29 cellular contexts compared by ENCODE assay signal in genomic region chr1:42436794-42437458, GRCh38. TPM values are rescaled to one million over a fixed set of nuclear protein-coding genes. Genes with fewer than 3 reads are reported as not detected.
DNase-seq lines count a peak whose midpoint lies in the region; ATAC-seq, FAIRE-seq and TF ChIP-seq lines count a peak whose summit lies in the region.
"Had no signal": no experiment of that assay in that cellular context is flagged by ENCODE, and none has a peak within 500 bp of the region (broad histone marks: within the 10 kb centered on the region; RNA-seq: fewer than 3 reads in every experiment).

No MANE protein-coding gene starts in this region.

- H3K9ac ChIP-seq in K562 (ENCODE audit: insufficient read depth in 1 of 2, low read depth in 2 of 2, low read length in 2 of 2) (no peak overlapping the region), HepG2 (ENCODE audit: insufficient read depth, low read depth, low read length) (no peak overlapping the region)

- TF ChIP-seq CTCF in K562 (IDR thresholded peaks at IDR 0.05 in 2 of 3, conservative IDR thresholded peaks at IDR 0.05 in 1 of 3; ENCODE audit: insufficient read depth in 2 of 3, low read depth in 1 of 3, low read length in 3 of 3) = no peak
- TF ChIP-seq CTCF in HepG2 (CRISPR knock-in tag; IDR thresholded peaks at IDR 0.05) = no peak
- no peak for TF ChIP-seq CTCF in suprapubic skin (IDR thresholded peaks at IDR 0.05)

- H4K20me1 ChIP-seq in K562 (replicated peaks; ENCODE audit: control insufficient read depth, insufficient read depth, low read length) (no peaks in the 10 kb centered on the region), HepG2 (ENCODE audit: insufficient read depth, low read length) (no peaks in the 10 kb centered on the region)

- H2AFZ ChIP-seq in K562 (ENCODE audit: low read depth, low read length) = no peak overlapping the region
- H2AFZ ChIP-seq in HepG2 (ENCODE audit: low read length) = no peak overlapping the region

- BruUV-seq in K562 (replicated peaks; lab: Mats Ljungman, UMichigan) (TSS peak; percentile 56), HepG2 (replicated peaks; lab: Mats Ljungman, UMichigan) (no TSS peak)

- CTCF ChIA-PET in K562 (lab: Yijun Ruan, JAX; ENCODE audit: low intra/inter-chr PET ratio) = no interaction called here
- CTCF ChIA-PET in HepG2 (lab: Yijun Ruan, JAX; ENCODE audit: low intra/inter-chr PET ratio, low total read pairs) = no interaction called here

- FAIRE-seq in K562 (lab: Jason Lieb, UNC) (no peak), HepG2 (lab: Jason Lieb, UNC) (no peak)
- FAIRE-seq: keratinocyte, TTC549 had no signal

- TF ChIP-seq POLR2A in K562 (conservative IDR thresholded peaks at IDR 0.05) (no peak), HepG2 (IDR thresholded peaks at IDR 0.05; ENCODE audit: insufficient read depth in 1 of 2, low read depth in 2 of 2, low read length in 2 of 2) (no peak), suprapubic skin (IDR thresholded peaks at IDR 0.05) (no peak)

- no peak for ATAC-seq in K562
- ATAC-seq in HepG2 = no peak
- ATAC-seq in GM19463 (IDR thresholded peaks at IDR 0.05; ENCODE audit: unreplicated experiment) = no peak
- ATAC-seq: activated T-cell treated with anti-CD3 and anti-CD28 coated beads, Interleukin-2, amount 50 U/mL, for 72 hours; foreskin keratinocyte; heart right ventricle; natural killer cell treated with Interleukin-12 subunit alpha and Interleukin-12 subunit beta and Interleukin-15 and Interleukin-18, amount 100 ng/mL, for 72 hours; stimulated activated memory B cell treated with anti-CD40 and anti-IgM and Interleukin-4, amounts not matched to agents 10 μg/mL and 1 μg/mL and 100 μg/mL, for 72 hours had no signal

- H3K79me2 ChIP-seq in K562 (ENCODE audit: control insufficient read depth, insufficient read depth, low read length) (no peaks in the 10 kb centered on the region), HepG2 (ENCODE audit: insufficient read depth, low read length) (no peaks in the 10 kb centered on the region)

- H3K27ac ChIP-seq in K562 (ENCODE audit: extremely low read depth, low read depth, low read length) = no peak overlapping the region
- no peak overlapping the region for H3K27ac ChIP-seq in HepG2 (ENCODE audit: extremely low read length, insufficient read depth, low read length)
- H3K27ac ChIP-seq in suprapubic skin = no peak overlapping the region
- no peak overlapping the region for H3K27ac ChIP-seq in caudate nucleus (ENCODE audit: low read depth, low read length)
- H3K27ac ChIP-seq: esophagus squamous epithelium, foreskin keratinocyte, heart right ventricle had no signal

- WGBS in K562 (ENCODE audit: insufficient coverage, low coverage, missing lambda C conversion rate) = 1% methylated on average over 4 of the region's 4 CpGs
- 60% methylated on average over 4 of the region's 4 CpGs for WGBS in HepG2 (ENCODE audit: low lambda C conversion rate)
- WGBS in suprapubic skin = 76% methylated on average over 4 of the region's 4 CpGs

- in situ Hi-C loops in KBM-7 (cut with MboI; ENCODE audit: low pct_unique_long_range_greater_than_20kb, low sequenced_read_pairs) (no loop called here), K562 (cut with MboI) (no loop called here), HepG2 (cut with HindIII; ENCODE audit: extremely low pct_ligation_motif_present, low pct_unique_long_range_greater_than_20kb) (no loop called here)

- no peak for TF ChIP-seq RAD21 in K562 (CRISPR knock-in tag; conservative IDR thresholded peaks at IDR 0.05 in 1 of 2, IDR thresholded peaks at IDR 0.05 in 1 of 2)
- TF ChIP-seq RAD21 in HepG2 (CRISPR knock-in tag; IDR thresholded peaks at IDR 0.05) = no peak

- H3K4me1 ChIP-seq in K562 (replicated peaks in 1 of 2; ENCODE audit: control insufficient read depth in 2 of 2, insufficient read depth in 2 of 2, low read length in 2 of 2) (no peaks in the 10 kb centered on the region), HepG2 (ENCODE audit: insufficient read depth, low read length) (peaks cover 19% of the 10 kb centered on the region), suprapubic skin (no peaks in the 10 kb centered on the region)

- TF ChIP-seq EP300 in K562 (IDR thresholded peaks at IDR 0.05; ENCODE audit: low read length) = no peak
- TF ChIP-seq EP300 in HepG2 (IDR thresholded peaks at IDR 0.05; ENCODE audit: low read depth in 2 of 2, low read length in 2 of 2) = no peak
- TF ChIP-seq EP300 in HepG2 (CRISPR knock-in tag; IDR thresholded peaks at IDR 0.05; ENCODE audit: borderline replicate concordance) = no peak
- no peak for TF ChIP-seq EP300 in suprapubic skin (IDR thresholded peaks at IDR 0.05)

- DNase-seq in ELR (ENCODE audit: low read depth) (peak; percentile 37), KBM-7 (peak; percentile 47), K562 (ENCODE audit: extremely low read depth in 1 of 4, low spot score in 3 of 4) (no peak), HepG2 (ENCODE audit: low spot score) (no peak), suprapubic skin (ENCODE audit: low spot score in 2 of 2) (no peak), caudate nucleus (lab: John Stamatoyannopoulos, UW) (no peak)
- DNase-seq: activated CD4-positive, alpha-beta T cell treated with anti-CD3 and anti-CD28 coated beads, Interleukin-2, amount 50 U/mL, for 48 hours; activated CD4-positive, CD25-positive, alpha-beta regulatory T cell treated with anti-CD3 and anti-CD28 coated beads, Interleukin-2, amount 50 U/mL, for 72 hours; activated naive CD4-positive, alpha-beta T cell; activated T-cell treated with anti-CD3 and anti-CD28 coated beads, Interleukin-2, amount 50 U/mL, for 72 hours; C1 segment of cervical spinal cord; Caco-2; DMS53; esophagus squamous epithelium; foreskin keratinocyte; GF-D8; heart right ventricle; IMR-90; NCI-H1105 treated with DMSO at 0.1 percent for 48 hours; NCI-H1930; NCI-H526; substantia nigra had no signal

- intact Hi-C loops in K562 (cut with micrococcal nuclease) (no loop called here), HepG2 (cut with micrococcal nuclease; ENCODE audit: unreplicated experiment) (no loop called here)

- no peaks in the 10 kb centered on the region for H3K9me3 ChIP-seq in K562 (replicated peaks; ENCODE audit: control insufficient read depth, insufficient read depth, low read depth, low read length)
- no peaks in the 10 kb centered on the region for H3K9me3 ChIP-seq in HepG2 (ENCODE audit: low read length)
- H3K9me3 ChIP-seq in suprapubic skin = no peaks in the 10 kb centered on the region
- H3K9me3 ChIP-seq: Caco-2, esophagus squamous epithelium, heart right ventricle had no signal

- POLR2A ChIA-PET in K562 (lab: Yijun Ruan, JAX) = no interaction called here
- POLR2A ChIA-PET in HepG2 (lab: Yijun Ruan, JAX) = interaction anchor here (0.7 kb wide), 1 partner anchor 391 kb away, joined by 3 read pairs; no protein-coding TSS in a partner anchor

- H3K27me3 ChIP-seq in K562 (ENCODE audit: control insufficient read depth in 2 of 2, insufficient read depth in 2 of 2, low read length in 2 of 2) = peaks cover 28 to 45% of the 10 kb centered on the region in 2 experiments
- H3K27me3 ChIP-seq in HepG2 (ENCODE audit: control insufficient read depth in 1 of 2, insufficient read depth in 2 of 2, low read length in 2 of 2) = no peaks in the 10 kb centered on the region
- H3K27me3 ChIP-seq in suprapubic skin = no peaks in the 10 kb centered on the region
- H3K27me3 ChIP-seq: esophagus squamous epithelium, foreskin keratinocyte, heart right ventricle had no signal

- no peak overlapping the region for H3K4me2 ChIP-seq in K562 (ENCODE audit: insufficient read depth, low read length)
- no peak overlapping the region for H3K4me2 ChIP-seq in HepG2 (ENCODE audit: low read depth, low read length)

- H3K36me3 ChIP-seq in K562 (ENCODE audit: control insufficient read depth, insufficient read depth, low read length) (no peaks in the 10 kb centered on the region), HepG2 (replicated peaks in 1 of 2; ENCODE audit: control insufficient read depth in 1 of 2, insufficient read depth in 2 of 2, low read length in 2 of 2) (no peaks in the 10 kb centered on the region), suprapubic skin (no peaks in the 10 kb centered on the region)
- H3K36me3 ChIP-seq: esophagus squamous epithelium, heart right ventricle had no signal

- H3K4me3 ChIP-seq in K562 = no peak overlapping the region
- no peak overlapping the region for H3K4me3 ChIP-seq in HepG2 (replicated peaks in 1 of 3; ENCODE audit: insufficient read depth in 1 of 3, low read depth in 2 of 3, low read length in 3 of 3)
- no peak overlapping the region for H3K4me3 ChIP-seq in suprapubic skin
- H3K4me3 ChIP-seq: esophagus squamous epithelium, heart right ventricle had no signal

- H3K9me1 ChIP-seq in K562 (ENCODE audit: control insufficient read depth, insufficient read depth, low read length) = no peaks in the 10 kb centered on the region

RNA-seq across cellular contexts. Expression of gene ZMYND12, which starts 18.9 kb away (rescaled TPM):
- total RNA-seq in K562 (2011; cell fraction: chromatin; rRNA removed; ENCODE audit: low replicate concordance) = not detected in 2 replicates
- total RNA-seq in K562 (2011; cell fraction: nucleolus; rRNA removed) = not detected in 2 replicates
- total RNA-seq in K562 (2011; cell fraction: nucleoplasm; rRNA removed) = not detected in 2 replicates
- not detected in 2 replicates for total RNA-seq in K562 (2014; rRNA removed)
- total RNA-seq in K562 (2014; rRNA removed; fragmentation: Illumina TruSeq; extraction: Trizol) = not detected in 2 replicates
- not detected in 2 replicates for total RNA-seq in K562 (2015; rRNA removed; fragmentation: Illumina TruSeq; extraction: Trizol)
- total RNA-seq in K562 (2021) = not detected in 2 replicates
- not detected in 2 replicates for polyA plus RNA-seq in K562 (2011; rRNA removed)
- polyA plus RNA-seq in K562 (2011; cell fraction: cytosol; rRNA removed) = not detected in 2 replicates
- not detected in 2 replicates for polyA plus RNA-seq in K562 (2011; cell fraction: nucleus; rRNA removed)
- polyA plus RNA-seq in K562 (2012) = not detected in 2 replicates
- polyA plus RNA-seq in K562 (2014; fragmentation: Illumina TruSeq; extraction: Trizol) = not detected in 2 replicates
- not detected for polyA plus RNA-seq in K562 (2014; fragmentation: Nextera tagmentation; extraction: Ambion mirVana)
- polyA plus RNA-seq in K562 (2014; rRNA removed) = not detected in 2 replicates
- not detected in 2 replicates for polyA minus RNA-seq in K562 (2011; rRNA and poly(A)+ RNA removed)
- polyA minus RNA-seq in K562 (2011; cell fraction: cytosol; rRNA and poly(A)+ RNA removed) = not detected in 2 replicates
- not detected in 2 replicates for polyA minus RNA-seq in K562 (2011; cell fraction: nucleus; rRNA and poly(A)+ RNA removed)
- total RNA-seq in HepG2 (2016; rRNA removed; fragmentation: Illumina TruSeq; extraction: Trizol) = 0.13 TPM in 1 of 2 replicates, not detected in the other
- total RNA-seq in HepG2 (2016; cell fraction: cytosol; rRNA removed; fragmentation: Illumina TruSeq; extraction: Trizol; ENCODE audit: low read depth) = 0.18 and 0.51 TPM in 2 replicates
- 0.42 and 0.45 TPM in 2 replicates for total RNA-seq in HepG2 (2016; cell fraction: insoluble cytoplasmic fraction; rRNA removed; fragmentation: Illumina TruSeq; extraction: Trizol)
- 0.21 and 0.65 TPM in 2 replicates for total RNA-seq in HepG2 (2016; cell fraction: membrane; rRNA removed; fragmentation: Illumina TruSeq; extraction: Trizol)
- total RNA-seq in HepG2 (2016; cell fraction: nucleus; rRNA removed; fragmentation: Illumina TruSeq; extraction: Trizol) = not detected in 2 replicates
- 0.29 and 0.71 TPM in 2 replicates for polyA plus RNA-seq in HepG2 (2011; rRNA removed)
- polyA plus RNA-seq in HepG2 (2011; cell fraction: cytosol; rRNA removed) = 0.16 and 0.18 TPM in 2 replicates
- 0.23 TPM in 1 of 2 replicates, not detected in the other for polyA plus RNA-seq in HepG2 (2011; cell fraction: nucleus; rRNA removed)
- 0.15 and 0.20 TPM in 2 replicates for polyA plus RNA-seq in HepG2 (2012)
- polyA plus RNA-seq in HepG2 (2016; cell fraction: cytosol; fragmentation: Illumina TruSeq; extraction: Trizol; ENCODE audit: low read depth) = 0.19 TPM in 1 of 2 replicates, not detected in the other
- polyA plus RNA-seq in HepG2 (2016; cell fraction: insoluble cytoplasmic fraction; fragmentation: Illumina TruSeq; extraction: Trizol; ENCODE audit: low read depth) = 0.37 and 0.66 TPM in 2 replicates
- 0.17 and 0.34 TPM in 2 replicates for polyA plus RNA-seq in HepG2 (2016; cell fraction: membrane; fragmentation: Illumina TruSeq; extraction: Trizol; ENCODE audit: low read depth)
- 0.44 TPM in 1 of 2 replicates, not detected in the other for polyA plus RNA-seq in HepG2 (2016; cell fraction: nucleus; fragmentation: Illumina TruSeq; extraction: Trizol; ENCODE audit: insufficient read depth, low read depth)
- polyA minus RNA-seq in HepG2 (2011; rRNA and poly(A)+ RNA removed; ENCODE audit: low replicate concordance) = not detected in 2 replicates
- not detected in 2 replicates for polyA minus RNA-seq in HepG2 (2011; cell fraction: cytosol; rRNA and poly(A)+ RNA removed)
- 0.77 and 0.87 TPM in 2 replicates for polyA minus RNA-seq in HepG2 (2011; cell fraction: nucleus; rRNA and poly(A)+ RNA removed)
- 1 to 10 TPM in 1 of 4 donors, under 1 TPM in 3; 0.52 to 3.0 (median 0.76) TPM for total RNA-seq in suprapubic skin
- total RNA-seq: natural killer cell treated with Interleukin-12 subunit alpha and Interleukin-12 subunit beta and Interleukin-15 and Interleukin-18, amount 100 ng/mL, for 72 hours; T-helper 1 cell treated with Interleukin-12 subunit alpha and Interleukin-12 subunit beta and Interleukin-4 antibody, amounts not matched to agents 30 ng/mL and 1 ng/mL, for 36 hours had no signal

RNA-seq across cellular contexts. Expression of gene PPCS, which starts 19.4 kb away (rescaled TPM):
- 8.8 and 11.0 TPM in 2 replicates for total RNA-seq in K562 (2011; cell fraction: chromatin; rRNA removed; ENCODE audit: low replicate concordance)
- 7.2 and 12.2 TPM in 2 replicates for total RNA-seq in K562 (2011; cell fraction: nucleolus; rRNA removed)
- total RNA-seq in K562 (2011; cell fraction: nucleoplasm; rRNA removed) = 8.1 and 13.1 TPM in 2 replicates
- total RNA-seq in K562 (2014; rRNA removed) = 13.0 and 22.2 TPM in 2 replicates
- 16.6 and 19.7 TPM in 2 replicates for total RNA-seq in K562 (2014; rRNA removed; fragmentation: Illumina TruSeq; extraction: Trizol)
- total RNA-seq in K562 (2015; rRNA removed; fragmentation: Illumina TruSeq; extraction: Trizol) = 14.8 and 16.5 TPM in 2 replicates
- 13.9 and 15.0 TPM in 2 replicates for total RNA-seq in K562 (2021)
- polyA plus RNA-seq in K562 (2011; rRNA removed) = 4.7 and 7.9 TPM in 2 replicates
- polyA plus RNA-seq in K562 (2011; cell fraction: cytosol; rRNA removed) = 7.4 and 33.1 TPM in 2 replicates
- 6.3 and 10.0 TPM in 2 replicates for polyA plus RNA-seq in K562 (2011; cell fraction: nucleus; rRNA removed)
- polyA plus RNA-seq in K562 (2012) = 13.5 and 26.0 TPM in 2 replicates
- polyA plus RNA-seq in K562 (2014; fragmentation: Illumina TruSeq; extraction: Trizol) = 12.8 and 15.2 TPM in 2 replicates
- 10 to 100 TPM; 12.9 to 14.2 TPM for polyA plus RNA-seq in K562 (2014; fragmentation: Nextera tagmentation; extraction: Ambion mirVana)
- polyA plus RNA-seq in K562 (2014; rRNA removed) = 20.6 and 34.6 TPM in 2 replicates
- polyA minus RNA-seq in K562 (2011; rRNA and poly(A)+ RNA removed) = 2.7 and 3.6 TPM in 2 replicates
- polyA minus RNA-seq in K562 (2011; cell fraction: cytosol; rRNA and poly(A)+ RNA removed) = 3.6 and 4.9 TPM in 2 replicates
- polyA minus RNA-seq in K562 (2011; cell fraction: nucleus; rRNA and poly(A)+ RNA removed) = 5.0 and 6.1 TPM in 2 replicates
- total RNA-seq in HepG2 (2016; rRNA removed; fragmentation: Illumina TruSeq; extraction: Trizol) = 38.9 and 51.0 TPM in 2 replicates
- total RNA-seq in HepG2 (2016; cell fraction: cytosol; rRNA removed; fragmentation: Illumina TruSeq; extraction: Trizol; ENCODE audit: low read depth) = 12.3 and 12.7 TPM in 2 replicates
- total RNA-seq in HepG2 (2016; cell fraction: insoluble cytoplasmic fraction; rRNA removed; fragmentation: Illumina TruSeq; extraction: Trizol) = 38.3 and 49.7 TPM in 2 replicates
- total RNA-seq in HepG2 (2016; cell fraction: membrane; rRNA removed; fragmentation: Illumina TruSeq; extraction: Trizol) = 27.0 and 27.1 TPM in 2 replicates
- total RNA-seq in HepG2 (2016; cell fraction: nucleus; rRNA removed; fragmentation: Illumina TruSeq; extraction: Trizol) = 23.3 and 25.2 TPM in 2 replicates
- 13.4 and 14.5 TPM in 2 replicates for polyA plus RNA-seq in HepG2 (2011; rRNA removed)
- 17.1 and 38.8 TPM in 2 replicates for polyA plus RNA-seq in HepG2 (2011; cell fraction: cytosol; rRNA removed)
- polyA plus RNA-seq in HepG2 (2011; cell fraction: nucleus; rRNA removed) = 42.9 and 45.6 TPM in 2 replicates
- polyA plus RNA-seq in HepG2 (2012) = 20.9 and 33.5 TPM in 2 replicates
- 13.5 and 16.3 TPM in 2 replicates for polyA plus RNA-seq in HepG2 (2016; cell fraction: cytosol; fragmentation: Illumina TruSeq; extraction: Trizol; ENCODE audit: low read depth)
- polyA plus RNA-seq in HepG2 (2016; cell fraction: insoluble cytoplasmic fraction; fragmentation: Illumina TruSeq; extraction: Trizol; ENCODE audit: low read depth) = 52.5 and 57.6 TPM in 2 replicates
- polyA plus RNA-seq in HepG2 (2016; cell fraction: membrane; fragmentation: Illumina TruSeq; extraction: Trizol; ENCODE audit: low read depth) = 21.2 and 23.0 TPM in 2 replicates
- 34.2 and 34.7 TPM in 2 replicates for polyA plus RNA-seq in HepG2 (2016; cell fraction: nucleus; fragmentation: Illumina TruSeq; extraction: Trizol; ENCODE audit: insufficient read depth, low read depth)
- 18.4 and 22.8 TPM in 2 replicates for polyA minus RNA-seq in HepG2 (2011; rRNA and poly(A)+ RNA removed; ENCODE audit: low replicate concordance)
- 8.9 and 11.3 TPM in 2 replicates for polyA minus RNA-seq in HepG2 (2011; cell fraction: cytosol; rRNA and poly(A)+ RNA removed)
- polyA minus RNA-seq in HepG2 (2011; cell fraction: nucleus; rRNA and poly(A)+ RNA removed) = 17.1 and 19.1 TPM in 2 replicates
- 100 to 1,000 TPM in 1 of 4 donors, 10 to 100 TPM in 3; 50.1 to 115 (median 57.2) TPM for total RNA-seq in suprapubic skin

RNA-seq across cellular contexts. Expression of gene CCDC30, which starts 26.2 kb away (rescaled TPM):
- 0.23 and 1.9 TPM in 2 replicates for total RNA-seq in K562 (2011; cell fraction: chromatin; rRNA removed; ENCODE audit: low replicate concordance)
- 0.50 and 0.66 TPM in 2 replicates for total RNA-seq in K562 (2011; cell fraction: nucleolus; rRNA removed)
- total RNA-seq in K562 (2011; cell fraction: nucleoplasm; rRNA removed) = 0.92 and 1.9 TPM in 2 replicates
- 0.05 and 0.08 TPM in 2 replicates for total RNA-seq in K562 (2014; rRNA removed)
- total RNA-seq in K562 (2014; rRNA removed; fragmentation: Illumina TruSeq; extraction: Trizol) = 0.40 and 1.8 TPM in 2 replicates
- total RNA-seq in K562 (2015; rRNA removed; fragmentation: Illumina TruSeq; extraction: Trizol) = 0.36 and 0.41 TPM in 2 replicates
- total RNA-seq in K562 (2021) = 0.76 and 0.91 TPM in 2 replicates
- polyA plus RNA-seq in K562 (2011; rRNA removed) = 0.17 and 0.19 TPM in 2 replicates
- not detected in 2 replicates for polyA plus RNA-seq in K562 (2011; cell fraction: cytosol; rRNA removed)
- polyA plus RNA-seq in K562 (2011; cell fraction: nucleus; rRNA removed) = 0.21 and 0.33 TPM in 2 replicates
- polyA plus RNA-seq in K562 (2012) = 0.56 and 0.60 TPM in 2 replicates
- polyA plus RNA-seq in K562 (2014; fragmentation: Illumina TruSeq; extraction: Trizol) = 0.15 and 0.16 TPM in 2 replicates
- under 1 TPM; 0.24 to 0.44 TPM for polyA plus RNA-seq in K562 (2014; fragmentation: Nextera tagmentation; extraction: Ambion mirVana)
- 0.12 and 0.23 TPM in 2 replicates for polyA plus RNA-seq in K562 (2014; rRNA removed)
- 0.09 and 0.32 TPM in 2 replicates for polyA minus RNA-seq in K562 (2011; rRNA and poly(A)+ RNA removed)
- not detected in 2 replicates for polyA minus RNA-seq in K562 (2011; cell fraction: cytosol; rRNA and poly(A)+ RNA removed)
- 0.67 and 1.4 TPM in 2 replicates for polyA minus RNA-seq in K562 (2011; cell fraction: nucleus; rRNA and poly(A)+ RNA removed)
- total RNA-seq in HepG2 (2016; rRNA removed; fragmentation: Illumina TruSeq; extraction: Trizol) = 0.77 and 1.2 TPM in 2 replicates
- total RNA-seq in HepG2 (2016; cell fraction: cytosol; rRNA removed; fragmentation: Illumina TruSeq; extraction: Trizol; ENCODE audit: low read depth) = 0.26 and 0.91 TPM in 2 replicates
- 0.56 and 0.84 TPM in 2 replicates for total RNA-seq in HepG2 (2016; cell fraction: insoluble cytoplasmic fraction; rRNA removed; fragmentation: Illumina TruSeq; extraction: Trizol)
- 0.48 and 0.74 TPM in 2 replicates for total RNA-seq in HepG2 (2016; cell fraction: membrane; rRNA removed; fragmentation: Illumina TruSeq; extraction: Trizol)
- total RNA-seq in HepG2 (2016; cell fraction: nucleus; rRNA removed; fragmentation: Illumina TruSeq; extraction: Trizol) = 1.5 and 2.3 TPM in 2 replicates
- polyA plus RNA-seq in HepG2 (2011; rRNA removed) = 0.25 and 0.29 TPM in 2 replicates
- polyA plus RNA-seq in HepG2 (2011; cell fraction: cytosol; rRNA removed) = 0.17 and 0.37 TPM in 2 replicates
- polyA plus RNA-seq in HepG2 (2011; cell fraction: nucleus; rRNA removed) = 0.76 and 1.2 TPM in 2 replicates
- 0.66 and 1.2 TPM in 2 replicates for polyA plus RNA-seq in HepG2 (2012)
- polyA plus RNA-seq in HepG2 (2016; cell fraction: cytosol; fragmentation: Illumina TruSeq; extraction: Trizol; ENCODE audit: low read depth) = 0.37 and 1.2 TPM in 2 replicates
- polyA plus RNA-seq in HepG2 (2016; cell fraction: insoluble cytoplasmic fraction; fragmentation: Illumina TruSeq; extraction: Trizol; ENCODE audit: low read depth) = 0.90 and 1.1 TPM in 2 replicates
- polyA plus RNA-seq in HepG2 (2016; cell fraction: membrane; fragmentation: Illumina TruSeq; extraction: Trizol; ENCODE audit: low read depth) = 0.55 and 1.2 TPM in 2 replicates
- polyA plus RNA-seq in HepG2 (2016; cell fraction: nucleus; fragmentation: Illumina TruSeq; extraction: Trizol; ENCODE audit: insufficient read depth, low read depth) = 4.6 and 5.3 TPM in 2 replicates
- polyA minus RNA-seq in HepG2 (2011; rRNA and poly(A)+ RNA removed; ENCODE audit: low replicate concordance) = 0.50 and 1.3 TPM in 2 replicates
- 0.89 TPM in 1 of 2 replicates, not detected in the other for polyA minus RNA-seq in HepG2 (2011; cell fraction: cytosol; rRNA and poly(A)+ RNA removed)
- 3.7 and 5.3 TPM in 2 replicates for polyA minus RNA-seq in HepG2 (2011; cell fraction: nucleus; rRNA and poly(A)+ RNA removed)
- total RNA-seq in suprapubic skin = 1 to 10 TPM in 3 of 4 donors, under 1 TPM in 1; 0.64 to 5.0 (median 2.0) TPM

RNA-seq across cellular contexts. Expression of gene RIMKLA, which starts 56.3 kb away (rescaled TPM):
- total RNA-seq in K562 (2011; cell fraction: chromatin; rRNA removed; ENCODE audit: low replicate concordance) = not detected in 2 replicates
- not detected in 2 replicates for total RNA-seq in K562 (2011; cell fraction: nucleolus; rRNA removed)
- not detected in 2 replicates for total RNA-seq in K562 (2011; cell fraction: nucleoplasm; rRNA removed)
- total RNA-seq in K562 (2014; rRNA removed) (under 0.01 TPM in 1 of 2 replicates, not detected in the other), K562 (2014; rRNA removed; fragmentation: Illumina TruSeq; extraction: Trizol) (not detected in 2 replicates), K562 (2015; rRNA removed; fragmentation: Illumina TruSeq; extraction: Trizol) (not detected in 2 replicates), K562 (2021) (0.02 TPM in 2 replicates), HepG2 (2016; rRNA removed; fragmentation: Illumina TruSeq; extraction: Trizol) (2.5 and 4.1 TPM in 2 replicates), suprapubic skin (under 1 TPM; 0.11 to 0.93 (median 0.54) TPM)
- polyA plus RNA-seq in K562 (2011; rRNA removed) (0.08 TPM in 1 of 2 replicates, not detected in the other), K562 (2014; fragmentation: Illumina TruSeq; extraction: Trizol) (not detected in 2 replicates), K562 (2014; fragmentation: Nextera tagmentation; extraction: Ambion mirVana) (not detected), K562 (2014; rRNA removed) (not detected in 2 replicates), HepG2 (2011; rRNA removed) (2.8 and 3.8 TPM in 2 replicates)
- under 0.01 TPM in 1 of 2 replicates, not detected in the other for polyA plus RNA-seq in K562 (2011; cell fraction: cytosol; rRNA removed)
- not detected in 2 replicates for polyA plus RNA-seq in K562 (2011; cell fraction: nucleus; rRNA removed)
- polyA plus RNA-seq in K562 (2012) = 0.01 TPM in 2 replicates
- not detected in 2 replicates for polyA minus RNA-seq in K562 (2011; rRNA and poly(A)+ RNA removed)
- polyA minus RNA-seq in K562 (2011; cell fraction: cytosol; rRNA and poly(A)+ RNA removed) = not detected in 2 replicates
- polyA minus RNA-seq in K562 (2011; cell fraction: nucleus; rRNA and poly(A)+ RNA removed) = not detected in 2 replicates
- 1.2 and 1.5 TPM in 2 replicates for total RNA-seq in HepG2 (2016; cell fraction: cytosol; rRNA removed; fragmentation: Illumina TruSeq; extraction: Trizol; ENCODE audit: low read depth)
- 2.2 and 3.3 TPM in 2 replicates for total RNA-seq in HepG2 (2016; cell fraction: insoluble cytoplasmic fraction; rRNA removed; fragmentation: Illumina TruSeq; extraction: Trizol)
- total RNA-seq in HepG2 (2016; cell fraction: membrane; rRNA removed; fragmentation: Illumina TruSeq; extraction: Trizol) = 3.9 and 4.5 TPM in 2 replicates
- total RNA-seq in HepG2 (2016; cell fraction: nucleus; rRNA removed; fragmentation: Illumina TruSeq; extraction: Trizol) = 1.4 and 1.6 TPM in 2 replicates
- 2.7 and 2.9 TPM in 2 replicates for polyA plus RNA-seq in HepG2 (2011; cell fraction: cytosol; rRNA removed)
- 0.90 and 2.2 TPM in 2 replicates for polyA plus RNA-seq in HepG2 (2011; cell fraction: nucleus; rRNA removed)
- 2.4 and 5.1 TPM in 2 replicates for polyA plus RNA-seq in HepG2 (2012)
- polyA plus RNA-seq in HepG2 (2016; cell fraction: cytosol; fragmentation: Illumina TruSeq; extraction: Trizol; ENCODE audit: low read depth) = 3.5 and 4.4 TPM in 2 replicates
- polyA plus RNA-seq in HepG2 (2016; cell fraction: insoluble cytoplasmic fraction; fragmentation: Illumina TruSeq; extraction: Trizol; ENCODE audit: low read depth) = 1.6 and 2.1 TPM in 2 replicates
- 5.1 and 6.0 TPM in 2 replicates for polyA plus RNA-seq in HepG2 (2016; cell fraction: membrane; fragmentation: Illumina TruSeq; extraction: Trizol; ENCODE audit: low read depth)
- 0.63 and 2.0 TPM in 2 replicates for polyA plus RNA-seq in HepG2 (2016; cell fraction: nucleus; fragmentation: Illumina TruSeq; extraction: Trizol; ENCODE audit: insufficient read depth, low read depth)
- polyA minus RNA-seq in HepG2 (2011; rRNA and poly(A)+ RNA removed; ENCODE audit: low replicate concordance) = 0.72 and 5.6 TPM in 2 replicates
- 2.1 and 2.6 TPM in 2 replicates for polyA minus RNA-seq in HepG2 (2011; cell fraction: cytosol; rRNA and poly(A)+ RNA removed)
- 2.5 and 3.0 TPM in 2 replicates for polyA minus RNA-seq in HepG2 (2011; cell fraction: nucleus; rRNA and poly(A)+ RNA removed)
- total RNA-seq: foreskin keratinocyte, IMR-90, osteoblast had no signal
- polyA plus RNA-seq: foreskin keratinocyte, IMR-90, keratinocyte had no signal

Comparison
In these comparisons a context has a peak if more than half of its experiments do, and no peak if none do; other contexts are left out.
1. DNase-seq: peak in ELR (single experiment) and KBM-7 (single experiment); none in K562 (0 of 4), HepG2 (single experiment), suprapubic skin (0 of 2) and caudate nucleus (0 of 61).